ENCODE assay signal across 1 cellular context in the genomic region with DNA sequence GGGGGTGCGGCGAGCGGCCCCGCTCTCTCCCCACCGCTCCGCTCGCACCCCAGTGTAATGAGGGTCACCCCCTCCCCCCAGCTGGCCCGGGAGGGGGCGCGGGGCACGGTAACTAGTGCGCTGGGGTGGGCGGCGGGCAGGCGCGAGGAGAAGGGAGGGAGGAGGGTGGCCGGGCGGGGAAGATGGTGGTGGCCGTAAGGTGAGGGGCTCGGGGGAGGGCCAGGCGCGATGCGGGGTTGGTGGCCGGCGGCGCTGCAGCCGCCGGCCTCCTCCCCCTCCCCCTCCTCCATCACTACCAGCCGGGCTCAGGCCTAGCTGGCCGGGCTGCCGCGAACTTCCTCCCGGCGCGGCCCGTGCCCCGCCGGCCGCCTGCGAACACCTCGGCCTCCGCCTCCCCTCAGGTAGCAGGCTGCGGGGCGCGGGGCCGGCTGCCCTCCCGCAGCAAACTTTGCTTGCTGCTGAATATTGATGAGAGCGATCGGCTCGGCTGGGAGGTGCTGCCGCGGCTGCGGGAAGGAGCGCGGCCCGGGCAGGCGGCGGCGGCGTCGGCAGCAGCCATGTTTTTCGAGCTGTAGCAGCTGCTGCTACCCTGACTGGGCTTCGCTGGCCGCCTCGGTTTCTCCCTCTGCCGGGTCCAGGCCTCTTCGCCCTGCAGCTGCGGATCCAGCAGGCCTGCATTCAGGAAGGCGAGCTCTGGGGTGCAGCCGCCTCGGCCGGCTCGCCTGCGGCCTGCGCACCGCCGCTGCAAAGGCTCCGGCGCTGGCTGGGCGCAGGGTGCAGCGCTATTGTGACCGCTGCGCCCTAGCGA.
TF ChIP-seq lines count a peak whose summit lies in the region.

No MANE protein-coding gene starts in this region.

TF ChIP-seq in GM12878, 131 proteins besides CTCF, POLR2A, EP300 and RAD21 (continued from another document and continues in another):
- TF ChIP-seq, protein P1, sequence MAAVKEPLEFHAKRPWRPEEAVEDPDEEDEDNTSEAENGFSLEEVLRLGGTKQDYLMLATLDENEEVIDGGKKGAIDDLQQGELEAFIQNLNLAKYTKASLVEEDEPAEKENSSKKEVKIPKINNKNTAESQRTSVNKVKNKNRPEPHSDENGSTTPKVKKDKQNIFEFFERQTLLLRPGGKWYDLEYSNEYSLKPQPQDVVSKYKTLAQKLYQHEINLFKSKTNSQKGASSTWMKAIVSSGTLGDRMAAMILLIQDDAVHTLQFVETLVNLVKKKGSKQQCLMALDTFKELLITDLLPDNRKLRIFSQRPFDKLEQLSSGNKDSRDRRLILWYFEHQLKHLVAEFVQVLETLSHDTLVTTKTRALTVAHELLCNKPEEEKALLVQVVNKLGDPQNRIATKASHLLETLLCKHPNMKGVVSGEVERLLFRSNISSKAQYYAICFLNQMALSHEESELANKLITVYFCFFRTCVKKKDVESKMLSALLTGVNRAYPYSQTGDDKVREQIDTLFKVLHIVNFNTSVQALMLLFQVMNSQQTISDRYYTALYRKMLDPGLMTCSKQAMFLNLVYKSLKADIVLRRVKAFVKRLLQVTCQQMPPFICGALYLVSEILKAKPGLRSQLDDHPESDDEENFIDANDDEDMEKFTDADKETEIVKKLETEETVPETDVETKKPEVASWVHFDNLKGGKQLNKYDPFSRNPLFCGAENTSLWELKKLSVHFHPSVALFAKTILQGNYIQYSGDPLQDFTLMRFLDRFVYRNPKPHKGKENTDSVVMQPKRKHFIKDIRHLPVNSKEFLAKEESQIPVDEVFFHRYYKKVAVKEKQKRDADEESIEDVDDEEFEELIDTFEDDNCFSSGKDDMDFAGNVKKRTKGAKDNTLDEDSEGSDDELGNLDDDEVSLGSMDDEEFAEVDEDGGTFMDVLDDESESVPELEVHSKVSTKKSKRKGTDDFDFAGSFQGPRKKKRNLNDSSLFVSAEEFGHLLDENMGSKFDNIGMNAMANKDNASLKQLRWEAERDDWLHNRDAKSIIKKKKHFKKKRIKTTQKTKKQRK (IDR thresholded peaks at IDR 0.05; ENCODE audit: low read depth, low read length): no peak
- TF ChIP-seq, protein P2, sequence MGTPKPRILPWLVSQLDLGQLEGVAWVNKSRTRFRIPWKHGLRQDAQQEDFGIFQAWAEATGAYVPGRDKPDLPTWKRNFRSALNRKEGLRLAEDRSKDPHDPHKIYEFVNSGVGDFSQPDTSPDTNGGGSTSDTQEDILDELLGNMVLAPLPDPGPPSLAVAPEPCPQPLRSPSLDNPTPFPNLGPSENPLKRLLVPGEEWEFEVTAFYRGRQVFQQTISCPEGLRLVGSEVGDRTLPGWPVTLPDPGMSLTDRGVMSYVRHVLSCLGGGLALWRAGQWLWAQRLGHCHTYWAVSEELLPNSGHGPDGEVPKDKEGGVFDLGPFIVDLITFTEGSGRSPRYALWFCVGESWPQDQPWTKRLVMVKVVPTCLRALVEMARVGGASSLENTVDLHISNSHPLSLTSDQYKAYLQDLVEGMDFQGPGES (IDR thresholded peaks at IDR 0.05): no peak
- TF ChIP-seq, protein P3, sequence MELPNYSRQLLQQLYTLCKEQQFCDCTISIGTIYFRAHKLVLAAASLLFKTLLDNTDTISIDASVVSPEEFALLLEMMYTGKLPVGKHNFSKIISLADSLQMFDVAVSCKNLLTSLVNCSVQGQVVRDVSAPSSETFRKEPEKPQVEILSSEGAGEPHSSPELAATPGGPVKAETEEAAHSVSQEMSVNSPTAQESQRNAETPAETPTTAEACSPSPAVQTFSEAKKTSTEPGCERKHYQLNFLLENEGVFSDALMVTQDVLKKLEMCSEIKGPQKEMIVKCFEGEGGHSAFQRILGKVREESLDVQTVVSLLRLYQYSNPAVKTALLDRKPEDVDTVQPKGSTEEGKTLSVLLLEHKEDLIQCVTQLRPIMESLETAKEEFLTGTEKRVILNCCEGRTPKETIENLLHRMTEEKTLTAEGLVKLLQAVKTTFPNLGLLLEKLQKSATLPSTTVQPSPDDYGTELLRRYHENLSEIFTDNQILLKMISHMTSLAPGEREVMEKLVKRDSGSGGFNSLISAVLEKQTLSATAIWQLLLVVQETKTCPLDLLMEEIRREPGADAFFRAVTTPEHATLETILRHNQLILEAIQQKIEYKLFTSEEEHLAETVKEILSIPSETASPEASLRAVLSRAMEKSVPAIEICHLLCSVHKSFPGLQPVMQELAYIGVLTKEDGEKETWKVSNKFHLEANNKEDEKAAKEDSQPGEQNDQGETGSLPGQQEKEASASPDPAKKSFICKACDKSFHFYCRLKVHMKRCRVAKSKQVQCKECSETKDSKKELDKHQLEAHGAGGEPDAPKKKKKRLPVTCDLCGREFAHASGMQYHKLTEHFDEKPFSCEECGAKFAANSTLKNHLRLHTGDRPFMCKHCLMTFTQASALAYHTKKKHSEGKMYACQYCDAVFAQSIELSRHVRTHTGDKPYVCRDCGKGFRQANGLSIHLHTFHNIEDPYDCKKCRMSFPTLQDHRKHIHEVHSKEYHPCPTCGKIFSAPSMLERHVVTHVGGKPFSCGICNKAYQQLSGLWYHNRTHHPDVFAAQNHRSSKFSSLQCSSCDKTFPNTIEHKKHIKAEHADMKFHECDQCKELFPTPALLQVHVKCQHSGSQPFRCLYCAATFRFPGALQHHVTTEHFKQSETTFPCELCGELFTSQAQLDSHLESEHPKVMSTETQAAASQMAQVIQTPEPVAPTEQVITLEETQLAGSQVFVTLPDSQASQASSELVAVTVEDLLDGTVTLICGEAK (IDR thresholded peaks at IDR 0.05; ENCODE audit: borderline replicate concordance): no peak
- no peak for TF ChIP-seq JUND (IDR thresholded peaks at IDR 0.05; ENCODE audit: low read depth, low read length)
- TF ChIP-seq, protein P4, sequence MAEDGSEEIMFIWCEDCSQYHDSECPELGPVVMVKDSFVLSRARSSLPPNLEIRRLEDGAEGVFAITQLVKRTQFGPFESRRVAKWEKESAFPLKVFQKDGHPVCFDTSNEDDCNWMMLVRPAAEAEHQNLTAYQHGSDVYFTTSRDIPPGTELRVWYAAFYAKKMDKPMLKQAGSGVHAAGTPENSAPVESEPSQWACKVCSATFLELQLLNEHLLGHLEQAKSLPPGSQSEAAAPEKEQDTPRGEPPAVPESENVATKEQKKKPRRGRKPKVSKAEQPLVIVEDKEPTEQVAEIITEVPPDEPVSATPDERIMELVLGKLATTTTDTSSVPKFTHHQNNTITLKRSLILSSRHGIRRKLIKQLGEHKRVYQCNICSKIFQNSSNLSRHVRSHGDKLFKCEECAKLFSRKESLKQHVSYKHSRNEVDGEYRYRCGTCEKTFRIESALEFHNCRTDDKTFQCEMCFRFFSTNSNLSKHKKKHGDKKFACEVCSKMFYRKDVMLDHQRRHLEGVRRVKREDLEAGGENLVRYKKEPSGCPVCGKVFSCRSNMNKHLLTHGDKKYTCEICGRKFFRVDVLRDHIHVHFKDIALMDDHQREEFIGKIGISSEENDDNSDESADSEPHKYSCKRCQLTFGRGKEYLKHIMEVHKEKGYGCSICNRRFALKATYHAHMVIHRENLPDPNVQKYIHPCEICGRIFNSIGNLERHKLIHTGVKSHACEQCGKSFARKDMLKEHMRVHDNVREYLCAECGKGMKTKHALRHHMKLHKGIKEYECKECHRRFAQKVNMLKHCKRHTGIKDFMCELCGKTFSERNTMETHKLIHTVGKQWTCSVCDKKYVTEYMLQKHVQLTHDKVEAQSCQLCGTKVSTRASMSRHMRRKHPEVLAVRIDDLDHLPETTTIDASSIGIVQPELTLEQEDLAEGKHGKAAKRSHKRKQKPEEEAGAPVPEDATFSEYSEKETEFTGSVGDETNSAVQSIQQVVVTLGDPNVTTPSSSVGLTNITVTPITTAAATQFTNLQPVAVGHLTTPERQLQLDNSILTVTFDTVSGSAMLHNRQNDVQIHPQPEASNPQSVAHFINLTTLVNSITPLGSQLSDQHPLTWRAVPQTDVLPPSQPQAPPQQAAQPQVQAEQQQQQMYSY (CRISPR knock-in tag; IDR thresholded peaks at IDR 0.05): no peak
- TF ChIP-seq, protein P5, sequence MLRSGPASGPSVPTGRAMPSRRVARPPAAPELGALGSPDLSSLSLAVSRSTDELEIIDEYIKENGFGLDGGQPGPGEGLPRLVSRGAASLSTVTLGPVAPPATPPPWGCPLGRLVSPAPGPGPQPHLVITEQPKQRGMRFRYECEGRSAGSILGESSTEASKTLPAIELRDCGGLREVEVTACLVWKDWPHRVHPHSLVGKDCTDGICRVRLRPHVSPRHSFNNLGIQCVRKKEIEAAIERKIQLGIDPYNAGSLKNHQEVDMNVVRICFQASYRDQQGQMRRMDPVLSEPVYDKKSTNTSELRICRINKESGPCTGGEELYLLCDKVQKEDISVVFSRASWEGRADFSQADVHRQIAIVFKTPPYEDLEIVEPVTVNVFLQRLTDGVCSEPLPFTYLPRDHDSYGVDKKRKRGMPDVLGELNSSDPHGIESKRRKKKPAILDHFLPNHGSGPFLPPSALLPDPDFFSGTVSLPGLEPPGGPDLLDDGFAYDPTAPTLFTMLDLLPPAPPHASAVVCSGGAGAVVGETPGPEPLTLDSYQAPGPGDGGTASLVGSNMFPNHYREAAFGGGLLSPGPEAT (IDR thresholded peaks at IDR 0.05; ENCODE audit: low read depth): no peak
- TF ChIP-seq, protein P6, sequence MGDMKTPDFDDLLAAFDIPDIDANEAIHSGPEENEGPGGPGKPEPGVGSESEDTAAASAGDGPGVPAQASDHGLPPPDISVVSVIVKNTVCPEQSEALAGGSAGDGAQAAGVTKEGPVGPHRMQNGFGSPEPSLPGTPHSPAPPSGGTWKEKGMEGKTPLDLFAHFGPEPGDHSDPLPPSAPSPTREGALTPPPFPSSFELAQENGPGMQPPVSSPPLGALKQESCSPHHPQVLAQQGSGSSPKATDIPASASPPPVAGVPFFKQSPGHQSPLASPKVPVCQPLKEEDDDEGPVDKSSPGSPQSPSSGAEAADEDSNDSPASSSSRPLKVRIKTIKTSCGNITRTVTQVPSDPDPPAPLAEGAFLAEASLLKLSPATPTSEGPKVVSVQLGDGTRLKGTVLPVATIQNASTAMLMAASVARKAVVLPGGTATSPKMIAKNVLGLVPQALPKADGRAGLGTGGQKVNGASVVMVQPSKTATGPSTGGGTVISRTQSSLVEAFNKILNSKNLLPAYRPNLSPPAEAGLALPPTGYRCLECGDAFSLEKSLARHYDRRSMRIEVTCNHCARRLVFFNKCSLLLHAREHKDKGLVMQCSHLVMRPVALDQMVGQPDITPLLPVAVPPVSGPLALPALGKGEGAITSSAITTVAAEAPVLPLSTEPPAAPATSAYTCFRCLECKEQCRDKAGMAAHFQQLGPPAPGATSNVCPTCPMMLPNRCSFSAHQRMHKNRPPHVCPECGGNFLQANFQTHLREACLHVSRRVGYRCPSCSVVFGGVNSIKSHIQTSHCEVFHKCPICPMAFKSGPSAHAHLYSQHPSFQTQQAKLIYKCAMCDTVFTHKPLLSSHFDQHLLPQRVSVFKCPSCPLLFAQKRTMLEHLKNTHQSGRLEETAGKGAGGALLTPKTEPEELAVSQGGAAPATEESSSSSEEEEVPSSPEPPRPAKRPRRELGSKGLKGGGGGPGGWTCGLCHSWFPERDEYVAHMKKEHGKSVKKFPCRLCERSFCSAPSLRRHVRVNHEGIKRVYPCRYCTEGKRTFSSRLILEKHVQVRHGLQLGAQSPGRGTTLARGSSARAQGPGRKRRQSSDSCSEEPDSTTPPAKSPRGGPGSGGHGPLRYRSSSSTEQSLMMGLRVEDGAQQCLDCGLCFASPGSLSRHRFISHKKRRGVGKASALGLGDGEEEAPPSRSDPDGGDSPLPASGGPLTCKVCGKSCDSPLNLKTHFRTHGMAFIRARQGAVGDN (IDR thresholded peaks at IDR 0.05): peak; percentile 84
- TF ChIP-seq NR2F1 (conservative IDR thresholded peaks at IDR 0.05): no peak
- TF ChIP-seq CBX3 (IDR thresholded peaks at IDR 0.05; ENCODE audit: borderline replicate concordance, low read depth): no peak
- TF ChIP-seq SMAD5 (IDR thresholded peaks at IDR 0.05; ENCODE audit: low read depth): no peak
- no peak for TF ChIP-seq RAD51 (IDR thresholded peaks at IDR 0.05)
- no peak for TF ChIP-seq NFYA (IDR thresholded peaks at IDR 0.05; ENCODE audit: borderline replicate concordance, low read depth, low read length)
- no peak for TF ChIP-seq SMAD1 (IDR thresholded peaks at IDR 0.05; ENCODE audit: low read depth, partially characterized antibody)
- peak; percentile 46 for TF ChIP-seq IKZF1 (conservative IDR thresholded peaks at IDR 0.05)
- TF ChIP-seq WRNIP1 (IDR thresholded peaks at IDR 0.05; ENCODE audit: borderline replicate concordance, low read depth, low read length): no peak
- no peak for TF ChIP-seq ZZZ3 (IDR thresholded peaks at IDR 0.05; ENCODE audit: control insufficient read depth, insufficient read length, low read depth)
- TF ChIP-seq BCL11A (IDR thresholded peaks at IDR 0.05; ENCODE audit: low read depth, low read length): no peak
- no peak for TF ChIP-seq YBX1 (IDR thresholded peaks at IDR 0.05)
- no peak for TF ChIP-seq ZSCAN29 (IDR thresholded peaks at IDR 0.05)
- TF ChIP-seq ZNF622 (IDR thresholded peaks at IDR 0.05): no peak
- peak; percentile 72 for TF ChIP-seq GATAD2B (conservative IDR thresholded peaks at IDR 0.05; ENCODE audit: low read depth)
- no peak for TF ChIP-seq CBFB (IDR thresholded peaks at IDR 0.05; ENCODE audit: low read depth)
- TF ChIP-seq BHLHE40 (IDR thresholded peaks at IDR 0.05; ENCODE audit: borderline replicate concordance in 1 of 2, low read depth in 2 of 2, low read length in 1 of 2): peak in 1 of 2 experiments; percentile 68; a peak in 2 of 4 replicates
- TF ChIP-seq, protein P7, sequence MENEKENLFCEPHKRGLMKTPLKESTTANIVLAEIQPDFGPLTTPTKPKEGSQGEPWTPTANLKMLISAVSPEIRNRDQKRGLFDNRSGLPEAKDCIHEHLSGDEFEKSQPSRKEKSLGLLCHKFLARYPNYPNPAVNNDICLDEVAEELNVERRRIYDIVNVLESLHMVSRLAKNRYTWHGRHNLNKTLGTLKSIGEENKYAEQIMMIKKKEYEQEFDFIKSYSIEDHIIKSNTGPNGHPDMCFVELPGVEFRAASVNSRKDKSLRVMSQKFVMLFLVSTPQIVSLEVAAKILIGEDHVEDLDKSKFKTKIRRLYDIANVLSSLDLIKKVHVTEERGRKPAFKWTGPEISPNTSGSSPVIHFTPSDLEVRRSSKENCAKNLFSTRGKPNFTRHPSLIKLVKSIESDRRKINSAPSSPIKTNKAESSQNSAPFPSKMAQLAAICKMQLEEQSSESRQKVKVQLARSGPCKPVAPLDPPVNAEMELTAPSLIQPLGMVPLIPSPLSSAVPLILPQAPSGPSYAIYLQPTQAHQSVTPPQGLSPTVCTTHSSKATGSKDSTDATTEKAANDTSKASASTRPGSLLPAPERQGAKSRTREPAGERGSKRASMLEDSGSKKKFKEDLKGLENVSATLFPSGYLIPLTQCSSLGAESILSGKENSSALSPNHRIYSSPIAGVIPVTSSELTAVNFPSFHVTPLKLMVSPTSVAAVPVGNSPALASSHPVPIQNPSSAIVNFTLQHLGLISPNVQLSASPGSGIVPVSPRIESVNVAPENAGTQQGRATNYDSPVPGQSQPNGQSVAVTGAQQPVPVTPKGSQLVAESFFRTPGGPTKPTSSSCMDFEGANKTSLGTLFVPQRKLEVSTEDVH (IDR thresholded peaks at IDR 0.05; ENCODE audit: low read depth, partially characterized antibody): no peak
- TF ChIP-seq NRF1 (conservative IDR thresholded peaks at IDR 0.05; ENCODE audit: low read depth, low read length): no peak
- TF ChIP-seq SRF (IDR thresholded peaks at IDR 0.05; ENCODE audit: low read depth in 2 of 2, low read length in 2 of 2): no peak
- TF ChIP-seq CHD4 (IDR thresholded peaks at IDR 0.05): no peak
- TF ChIP-seq RCOR1 (conservative IDR thresholded peaks at IDR 0.05; ENCODE audit: low read depth, low read length): no peak
- no peak for TF ChIP-seq SP1 (IDR thresholded peaks at IDR 0.05; ENCODE audit: low read depth, low read length)
- 0 out of 2 replicates have a peak, but pooled peaks have one; percentile 7 for TF ChIP-seq TARDBP (IDR thresholded peaks at IDR 0.05; ENCODE audit: borderline replicate concordance)
- no peak for TF ChIP-seq HDAC2 (IDR thresholded peaks at IDR 0.05)
- TF ChIP-seq TCF3 (IDR thresholded peaks at IDR 0.05; ENCODE audit: borderline replicate concordance, insufficient read depth, low read depth, low read length): 0 out of 2 replicates have a peak, but pooled peaks have one; percentile 36
- 0 out of 2 replicates have a peak, but pooled peaks have one; percentile 6 for TF ChIP-seq CREB1 (IDR thresholded peaks at IDR 0.05; ENCODE audit: low read depth)
- TF ChIP-seq MEF2A (IDR thresholded peaks at IDR 0.05; ENCODE audit: insufficient read depth, low read depth, low read length): no peak
